In the genomic region with DNA sequence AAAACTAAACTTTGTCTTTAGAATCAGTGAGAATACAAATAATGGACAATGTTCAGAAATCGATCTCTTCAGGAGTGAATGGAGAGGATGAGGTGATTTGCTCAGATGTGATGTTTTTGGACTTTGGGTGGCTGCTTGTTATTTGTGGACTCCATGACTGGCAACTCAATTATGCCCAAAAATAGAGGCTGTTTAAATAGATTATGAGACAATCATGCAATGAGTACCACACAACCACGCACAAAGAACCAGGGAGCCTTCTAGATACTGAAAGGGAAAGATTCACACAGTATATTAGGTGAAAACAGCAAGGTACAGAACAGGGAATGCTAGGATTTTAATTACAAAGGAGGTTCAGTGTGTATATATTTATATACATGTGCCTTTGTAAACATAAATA, we compare ENCODE assay signal across 29 cellular contexts.
"Had no signal": no experiment of that assay in that cellular context is flagged by ENCODE, and none has a peak within 500 bp of the region (broad histone marks: within the 10 kb centered on the region; RNA-seq: fewer than 3 reads in every experiment).

No MANE protein-coding gene starts in this region.

- H3K36me3 ChIP-seq: adrenal gland, colonic mucosa, WERI-Rb-1 had no signal

- DNase-seq: activated B cell treated with CpG ODN at 0.5 μM for 24 hours; activated CD4-positive, alpha-beta T cell treated with anti-CD3 and anti-CD28 coated beads for 48 hours; activated CD4-positive, alpha-beta T cell treated with anti-CD3 and anti-CD28 coated beads, Interleukin-2, amount 50 U/mL, for 1 hour; activated CD4-positive, alpha-beta T cell treated with anti-CD3 and anti-CD28 coated beads, Interleukin-2, amount 50 U/mL, for 48 hours; activated CD8-positive, alpha-beta memory T cell treated with anti-CD3 and anti-CD28 coated beads, Interleukin-2, amount 10 ng/mL, durations not matched to agents 7 days and 5 days; activated CD8-positive, alpha-beta memory T cell treated with anti-CD3 and anti-CD28 coated beads, Interleukin-2, amount 50 U/mL, for 4 hours; activated CD8-positive, alpha-beta T cell treated with anti-CD3 and anti-CD28 coated beads for 36 hours; activated effector memory CD4-positive, alpha-beta T cell treated with anti-CD3 and anti-CD28 coated beads, Interleukin-2, amount 50 U/mL, for 16 hours; activated naive CD4-positive, alpha-beta T cell treated with anti-CD3 and anti-CD28 coated beads for 36 hours; activated naive CD8-positive, alpha-beta T cell treated with anti-CD3 and anti-CD28 coated beads for 36 hours; activated naive CD8-positive, alpha-beta T cell treated with anti-CD3 and anti-CD28 coated beads, Interleukin-2, amount 50 U/mL, for 24 hours; activated T-cell treated with anti-CD3 and anti-CD28 coated beads, Interleukin-2, amount 50 U/mL, for 1 hour; activated T-cell treated with anti-CD3 and anti-CD28 coated beads, Interleukin-2, amount 50 U/mL, for 48 hours; adrenal gland; amygdala; aorta; body of pancreas; central memory CD4-positive, alpha-beta T cell; cerebellar nuclear complex; colonic mucosa; effector memory CD4-positive, alpha-beta T cell; endodermal cell; foreskin fibroblast; T-helper 1 cell; T-helper 17 cell; T1000; WERI-Rb-1 had no signal

- H3K27me3 ChIP-seq: adrenal gland, body of pancreas, colonic mucosa had no signal

- H3K4me1 ChIP-seq: adrenal gland, body of pancreas had no signal

- ATAC-seq: activated CD4-positive, CD25-positive, alpha-beta regulatory T cell treated with anti-CD3 and anti-CD28 coated beads, Interleukin-2, amount 50 U/mL, for 24 hours; activated CD8-positive, alpha-beta memory T cell treated with anti-CD3 and anti-CD28 coated beads, Interleukin-2, amount 10 ng/mL, durations not matched to agents 7 days and 5 days; activated CD8-positive, alpha-beta T cell treated with anti-CD3 and anti-CD28 coated beads for 36 hours; activated naive CD8-positive, alpha-beta T cell treated with anti-CD3 and anti-CD28 coated beads, Interleukin-2, amount 50 U/mL, for 24 hours; body of pancreas; esophagus mucosa; T-helper 17 cell had no signal

- H3K9me3 ChIP-seq: adrenal gland, body of pancreas, colonic mucosa had no signal

- H3K4me3 ChIP-seq: adrenal gland, body of pancreas, colonic mucosa had no signal

- H3K27ac ChIP-seq: adrenal gland, body of pancreas, colonic mucosa, WERI-Rb-1 had no signal
